ENCODE assay signal across 8 cellular contexts in genomic region chr15:65285291-65286068, GRCh38. TPM values are rescaled to one million over a fixed set of nuclear protein-coding genes. Genes with fewer than 3 reads are reported as not detected.
A peak's percentile ranks its signal among the peaks of the same experiment; 100 is the strongest.
DNase-seq lines count a peak whose midpoint lies in the region; ATAC-seq and TF ChIP-seq lines count a peak whose summit lies in the region.

No MANE protein-coding gene starts in this region.

- peak overlapping the region; percentile 44 for H3K4me3 ChIP-seq in HAP-1
- peak overlapping the region; percentile 79 for H3K4me3 ChIP-seq in WERI-Rb-1 (ENCODE audit: low read depth, low read length)
- H3K4me3 ChIP-seq in smooth muscle cell: peak overlapping the region; percentile 81

- peak overlapping the region; percentile 87 for H3K4me3 Mint-ChIP-seq in glutamatergic neuron (ENCODE audit: unreplicated experiment)

- H3K79me2 ChIP-seq in smooth muscle cell (ENCODE audit: low read depth): peaks cover 15% of the 10 kb centered on the region

- H3K27ac Mint-ChIP-seq in glutamatergic neuron (ENCODE audit: unreplicated experiment): peak overlapping the region; percentile 90

- no peaks in the 10 kb centered on the region for H3K9me3 ChIP-seq in HAP-1
- no peaks in the 10 kb centered on the region for H3K9me3 ChIP-seq in WERI-Rb-1 (ENCODE audit: severe bottlenecking)
- H3K9me3 ChIP-seq in smooth muscle cell (replicated peaks; ENCODE audit: low read depth): no peaks in the 10 kb centered on the region

- peaks cover 7% of the 10 kb centered on the region for H3F3A ChIP-seq in smooth muscle cell (ENCODE audit: low read depth)

- DNase-seq in HAP-1 (ENCODE audit: low spot score in 2 of 2) (no peak), WERI-Rb-1 (no peak), glutamatergic neuron (no peak), smooth muscle cell (lab: John Stamatoyannopoulos, UW; ENCODE audit: unreplicated experiment) (no peak)
- DNase-seq in stimulated activated CD4-positive, alpha-beta T cell treated with anti-CD3 and anti-CD28 coated beads, Interleukin-4, amount 100 ng/mL, for 1 hour: no peak
- DNase-seq in activated CD8-positive, alpha-beta memory T cell treated with anti-CD3 and anti-CD28 coated beads, Interleukin-2, amount 50 U/mL, for 4 hours: no peak

- peaks cover 20% of the 10 kb centered on the region for H3K4me1 ChIP-seq in HAP-1
- H3K4me1 ChIP-seq in smooth muscle cell (ENCODE audit: low read depth): peaks cover 14% of the 10 kb centered on the region

- WGBS in smooth muscle cell (ENCODE audit: low lambda C conversion rate): 76% methylated on average over 10 of the region's 10 CpGs

- peak overlapping the region; percentile 92 for H3K27ac ChIP-seq in WERI-Rb-1
- H3K27ac ChIP-seq in smooth muscle cell (ENCODE audit: low read depth): peak overlapping the region; percentile 15

- H3K9me3 Mint-ChIP-seq in glutamatergic neuron (ENCODE audit: unreplicated experiment): peaks cover 4% of the 10 kb centered on the region

- H2AFZ ChIP-seq in smooth muscle cell (ENCODE audit: low read depth): peak overlapping the region; percentile 96

- no peaks in the 10 kb centered on the region for H3K36me3 ChIP-seq in HAP-1 (replicated peaks)
- H3K36me3 ChIP-seq in WERI-Rb-1: peaks cover 9% of the 10 kb centered on the region
- H3K36me3 ChIP-seq in smooth muscle cell (ENCODE audit: low read depth): no peaks in the 10 kb centered on the region

- peaks cover 13% of the 10 kb centered on the region for H4K20me1 ChIP-seq in smooth muscle cell (ENCODE audit: low read depth)

- in situ Hi-C loops in HAP-1 (cut with MboI; ENCODE audit: low sequenced_read_pairs): no loop called here

- ATAC-seq in HG02885 (IDR thresholded peaks at IDR 0.05; ENCODE audit: poor library complexity, unreplicated experiment): no peak
- no peak for ATAC-seq in HG03039 (IDR thresholded peaks at IDR 0.05; ENCODE audit: unreplicated experiment)

- H3K4me1 Mint-ChIP-seq in glutamatergic neuron (ENCODE audit: low read depth, unreplicated experiment): peaks cover 12% of the 10 kb centered on the region

- H3K27me3 ChIP-seq in HAP-1 (ENCODE audit: low read depth) (no peaks in the 10 kb centered on the region), WERI-Rb-1 (ENCODE audit: insufficient read depth, low read depth, severe bottlenecking) (no peaks in the 10 kb centered on the region), smooth muscle cell (ENCODE audit: low read depth) (no peaks in the 10 kb centered on the region)

- peak overlapping the region; percentile 96 for H3K4me2 ChIP-seq in smooth muscle cell

- no peak overlapping the region for H3K9ac ChIP-seq in smooth muscle cell (ENCODE audit: low read depth)

- no peaks in the 10 kb centered on the region for H3K36me3 Mint-ChIP-seq in glutamatergic neuron (ENCODE audit: unreplicated experiment)

- H3K27me3 Mint-ChIP-seq in glutamatergic neuron (ENCODE audit: unreplicated experiment): peaks cover 9% of the 10 kb centered on the region

- no peak for TF ChIP-seq CTCF in WERI-Rb-1 (IDR thresholded peaks at IDR 0.05; ENCODE audit: low read depth, low read length)
- no peak for TF ChIP-seq CTCF in glutamatergic neuron (IDR thresholded peaks at IDR 0.05; ENCODE audit: partially characterized antibody, unreplicated experiment)
- no peak for TF ChIP-seq CTCF in smooth muscle cell (IDR thresholded peaks at IDR 0.05; ENCODE audit: borderline replicate concordance, insufficient read depth, poor library complexity, severe bottlenecking)

RNA-seq across cellular contexts. Expression of gene PARP16, which starts 1.2 kb away (rescaled TPM):
- 6.8 TPM for total RNA-seq in glutamatergic neuron (ENCODE audit: unreplicated experiment)
- total RNA-seq in smooth muscle cell: 6.0 and 10.0 TPM in 2 replicates
- polyA plus RNA-seq in smooth muscle cell: 11.7 and 15.1 TPM in 2 replicates

RNA-seq across cellular contexts. Expression of gene RNU5A-1, which starts 10.4 kb away (rescaled TPM):
- total RNA-seq in glutamatergic neuron (ENCODE audit: unreplicated experiment) (not detected), smooth muscle cell (not detected in 2 replicates)
- polyA plus RNA-seq in smooth muscle cell: not detected in 2 replicates

RNA-seq across cellular contexts. Expression of gene RNU5B-1, which starts 19.0 kb away (rescaled TPM):
- total RNA-seq in glutamatergic neuron (ENCODE audit: unreplicated experiment): not detected
- total RNA-seq in smooth muscle cell: not detected in 2 replicates
- polyA plus RNA-seq in smooth muscle cell: not detected in 2 replicates

Comparison
In these comparisons a context has a peak if more than half of its experiments do, and no peak if none do; other contexts are left out.
1. RNA of gene RNU5B-1, which starts 19.0 kb away (total RNA-seq): not detected in glutamatergic neuron (single experiment); not detected in smooth muscle cell; every median in the first group is over 10 times any median in the second.
2. Peak in every context shown above with its lines, with median percentiles within 50 percentile points of each other: H3K4me3 ChIP-seq.